1 cellular context compared by ENCODE assay signal in genomic region chr19:3154957-3155736, GRCh38.
A peak's percentile ranks its signal among the peaks of the same experiment; 100 is the strongest.
TF ChIP-seq lines count a peak whose summit lies in the region.

No MANE protein-coding gene starts in this region.

TF ChIP-seq in endothelial cell of umbilical vein, 7 proteins besides CTCF, POLR2A, EP300 and RAD21:
- TF ChIP-seq JUN (IDR thresholded peaks at IDR 0.05; ENCODE audit: borderline replicate concordance, insufficient read depth, insufficient read length, low read depth) (peak; percentile 97), GATA2 (IDR thresholded peaks at IDR 0.05; ENCODE audit: insufficient read depth, insufficient read length, low read depth, low read length) (peak; percentile 100), EZH2 (IDR thresholded peaks at IDR 0.05; ENCODE audit: borderline replicate concordance, low read depth, low read length, severe bottlenecking) (no peak), MYC (IDR thresholded peaks at IDR 0.05; ENCODE audit: low read depth, low read length) (peak; percentile 78), POLR2AphosphoS5 (IDR thresholded peaks at IDR 0.05; ENCODE audit: insufficient read depth, low read depth, low read length) (peak; percentile 99), FOS (IDR thresholded peaks at IDR 0.05; ENCODE audit: borderline replicate concordance, insufficient read depth, low read length) (peak; percentile 100)
- TF ChIP-seq, protein P1, sequence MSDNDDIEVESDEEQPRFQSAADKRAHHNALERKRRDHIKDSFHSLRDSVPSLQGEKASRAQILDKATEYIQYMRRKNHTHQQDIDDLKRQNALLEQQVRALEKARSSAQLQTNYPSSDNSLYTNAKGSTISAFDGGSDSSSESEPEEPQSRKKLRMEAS (IDR thresholded peaks at IDR 0.05; ENCODE audit: insufficient read depth, insufficient read length) = no peak
TF ChIP-seq in endothelial cell of umbilical vein: peak in this region for 5.
